2 cellular contexts compared by ENCODE assay signal in the genomic region with DNA sequence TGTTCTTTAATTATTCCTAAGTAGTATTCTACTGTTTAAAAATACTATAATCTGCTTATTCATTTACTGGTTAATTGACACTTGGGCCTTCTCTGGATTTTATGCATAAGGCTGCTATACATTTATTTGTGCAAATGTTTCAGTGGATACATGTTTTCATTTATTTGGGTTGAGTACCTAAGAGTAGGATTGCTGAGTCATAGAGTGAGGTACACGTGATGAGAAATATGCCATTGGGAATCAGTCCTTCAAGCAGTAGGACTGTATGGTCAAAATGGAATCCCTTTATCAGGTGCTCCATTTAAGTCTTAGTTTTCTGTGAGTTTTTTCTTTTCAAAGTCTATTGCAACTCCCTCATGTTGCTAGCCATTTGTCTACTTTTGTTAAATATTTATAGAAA.
TF ChIP-seq lines count a peak whose summit lies in the region.

No MANE protein-coding gene starts in this region.

TF ChIP-seq in A549, 52 proteins besides CTCF, POLR2A, EP300 and RAD21:
- TF ChIP-seq, protein P1, sequence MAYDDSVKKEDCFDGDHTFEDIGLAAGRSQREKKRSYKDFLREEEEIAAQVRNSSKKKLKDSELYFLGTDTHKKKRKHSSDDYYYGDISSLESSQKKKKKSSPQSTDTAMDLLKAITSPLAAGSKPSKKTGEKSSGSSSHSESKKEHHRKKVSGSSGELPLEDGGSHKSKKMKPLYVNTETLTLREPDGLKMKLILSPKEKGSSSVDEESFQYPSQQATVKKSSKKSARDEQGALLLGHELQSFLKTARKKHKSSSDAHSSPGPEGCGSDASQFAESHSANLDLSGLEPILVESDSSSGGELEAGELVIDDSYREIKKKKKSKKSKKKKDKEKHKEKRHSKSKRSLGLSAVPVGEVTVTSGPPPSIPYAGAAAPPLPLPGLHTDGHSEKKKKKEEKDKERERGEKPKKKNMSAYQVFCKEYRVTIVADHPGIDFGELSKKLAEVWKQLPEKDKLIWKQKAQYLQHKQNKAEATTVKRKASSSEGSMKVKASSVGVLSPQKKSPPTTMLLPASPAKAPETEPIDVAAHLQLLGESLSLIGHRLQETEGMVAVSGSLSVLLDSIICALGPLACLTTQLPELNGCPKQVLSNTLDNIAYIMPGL (CRISPR knock-in tag; IDR thresholded peaks at IDR 0.05; ENCODE audit: borderline replicate concordance), result no peak
- TF ChIP-seq MAFK (IDR thresholded peaks at IDR 0.05; ENCODE audit: partially characterized antibody), result peak; percentile 6
- TF ChIP-seq, protein P2, sequence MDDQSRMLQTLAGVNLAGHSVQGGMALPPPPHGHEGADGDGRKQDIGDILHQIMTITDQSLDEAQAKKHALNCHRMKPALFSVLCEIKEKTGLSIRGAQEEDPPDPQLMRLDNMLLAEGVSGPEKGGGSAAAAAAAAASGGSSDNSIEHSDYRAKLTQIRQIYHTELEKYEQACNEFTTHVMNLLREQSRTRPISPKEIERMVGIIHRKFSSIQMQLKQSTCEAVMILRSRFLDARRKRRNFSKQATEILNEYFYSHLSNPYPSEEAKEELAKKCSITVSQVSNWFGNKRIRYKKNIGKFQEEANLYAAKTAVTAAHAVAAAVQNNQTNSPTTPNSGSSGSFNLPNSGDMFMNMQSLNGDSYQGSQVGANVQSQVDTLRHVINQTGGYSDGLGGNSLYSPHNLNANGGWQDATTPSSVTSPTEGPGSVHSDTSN (IDR thresholded peaks at IDR 0.05), result no peak

TF ChIP-seq in IMR-90, 13 proteins besides CTCF, POLR2A, EP300 and RAD21:
- TF ChIP-seq MAZ (IDR thresholded peaks at IDR 0.05; ENCODE audit: borderline replicate concordance, low read depth, low read length), result no peak
- no peak for TF ChIP-seq CHD1 (IDR thresholded peaks at IDR 0.05; ENCODE audit: low read depth, low read length)
- no peak for TF ChIP-seq CEBPB (IDR thresholded peaks at IDR 0.05; ENCODE audit: low read depth, low read length)
- no peak for TF ChIP-seq RFX5 (IDR thresholded peaks at IDR 0.05; ENCODE audit: low read depth, low read length)
- TF ChIP-seq FOS (IDR thresholded peaks at IDR 0.05; ENCODE audit: low read depth, low read length), result no peak
- TF ChIP-seq, protein P3, sequence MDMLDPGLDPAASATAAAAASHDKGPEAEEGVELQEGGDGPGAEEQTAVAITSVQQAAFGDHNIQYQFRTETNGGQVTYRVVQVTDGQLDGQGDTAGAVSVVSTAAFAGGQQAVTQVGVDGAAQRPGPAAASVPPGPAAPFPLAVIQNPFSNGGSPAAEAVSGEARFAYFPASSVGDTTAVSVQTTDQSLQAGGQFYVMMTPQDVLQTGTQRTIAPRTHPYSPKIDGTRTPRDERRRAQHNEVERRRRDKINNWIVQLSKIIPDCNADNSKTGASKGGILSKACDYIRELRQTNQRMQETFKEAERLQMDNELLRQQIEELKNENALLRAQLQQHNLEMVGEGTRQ (IDR thresholded peaks at IDR 0.05; ENCODE audit: low read depth, low read length), result no peak
- peak; percentile 72 for TF ChIP-seq NFE2L2 (IDR thresholded peaks at IDR 0.05; ENCODE audit: low read depth, low read length)
- no peak for TF ChIP-seq MAFK (IDR thresholded peaks at IDR 0.05; ENCODE audit: low read depth, low read length)
